In the genomic region with DNA sequence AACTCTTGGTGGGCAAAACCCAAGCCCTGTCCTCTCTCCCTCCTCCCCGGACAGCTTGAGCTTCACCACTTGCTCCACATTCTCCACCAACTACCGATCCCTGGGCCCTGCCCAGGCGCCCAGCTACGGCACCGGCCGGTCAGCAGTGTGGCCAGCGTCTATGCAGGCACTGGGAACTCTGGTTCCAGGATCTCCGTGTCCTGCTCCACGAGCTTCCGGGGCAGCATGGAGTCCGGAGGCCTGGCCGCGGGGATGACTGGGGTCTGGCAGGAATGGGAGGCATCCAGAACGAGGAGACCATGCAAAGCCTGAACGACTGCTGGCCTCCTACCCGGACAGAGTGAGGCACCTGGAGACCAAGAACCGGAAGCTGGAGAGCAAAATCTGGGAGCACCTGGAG, we compare ENCODE assay signal across 18 cellular contexts.
"Had no signal": no experiment of that assay in that cellular context is flagged by ENCODE, and none has a peak within 500 bp of the region (broad histone marks: within the 10 kb centered on the region; RNA-seq: fewer than 3 reads in every experiment).

No MANE protein-coding gene starts in this region.

- DNase-seq: activated CD4-positive, alpha-beta T cell treated with anti-CD3 and anti-CD28 coated beads for 1 hour; activated CD4-positive, alpha-beta T cell treated with anti-CD3 and anti-CD28 coated beads, Interleukin-2, amount 50 U/mL, for 1 hour; activated CD8-positive, alpha-beta T cell treated with anti-CD3 and anti-CD28 coated beads, Interleukin-2, amount 10 ng/mL, durations not matched to agents 7 days and 5 days; activated gamma-delta T cell treated with Interleukin-2 at 50 U/mL for 16 hours; central memory CD4-positive, alpha-beta T cell; dermis blood vessel endothelial cell; effector memory CD4-positive, alpha-beta T cell; glutamatergic neuron; stimulated activated CD4-positive, alpha-beta T cell treated with anti-CD3 and anti-CD28 coated beads, Interleukin-4, amount 100 ng/mL, for 24 hours; stimulated activated naive CD8-positive, alpha-beta T cell treated with anti-CD3 and anti-CD28 coated beads, Interleukin-15, Interleukin-2, amounts not matched to agents 100 U/mL and 50 U/mL, for 24 hours; T-helper 9 cell; thyroid gland; uterus had no signal

- H3K9me3 ChIP-seq: mucosa of descending colon, thyroid gland had no signal

- H3K27ac ChIP-seq: adrenal gland, ascending aorta, brain microvascular endothelial cell, hepatocyte, thyroid gland, uterus had no signal

- ATAC-seq: activated CD8-positive, alpha-beta T cell treated with anti-CD3 and anti-CD28 coated beads, Interleukin-2, amount 10 ng/mL, durations not matched to agents 7 days and 5 days; mucosa of descending colon; stimulated activated naive CD8-positive, alpha-beta T cell treated with anti-CD3 and anti-CD28 coated beads, Interleukin-15, Interleukin-2, amounts not matched to agents 100 U/mL and 50 U/mL, for 24 hours had no signal

- H3K4me1 ChIP-seq: adrenal gland, ascending aorta, thyroid gland, uterus had no signal

- H3K4me3 ChIP-seq: adrenal gland, ascending aorta, hepatocyte, mucosa of descending colon, thyroid gland, uterus had no signal

- H3K27me3 ChIP-seq: adrenal gland, ascending aorta, brain microvascular endothelial cell, hepatocyte, thyroid gland, uterus had no signal

- H3K36me3 ChIP-seq: adrenal gland, ascending aorta, brain microvascular endothelial cell, thyroid gland, uterus had no signal
